ENCODE assay signal across 8 cellular contexts in genomic region chr15:82365692-82366323, GRCh38. TPM values are rescaled to one million over a fixed set of nuclear protein-coding genes. Genes with fewer than 3 reads are reported as not detected.
A peak's percentile ranks its signal among the peaks of the same experiment; 100 is the strongest.
DNase-seq lines count a peak whose midpoint lies in the region; ATAC-seq and TF ChIP-seq lines count a peak whose summit lies in the region.
"Not testable (repeated sequence)": the region's sequence is repeated elsewhere in the genome, so short reads cannot be mapped to it uniquely, and the experiment has no call there.

No MANE protein-coding gene starts in this region.

- WGBS in prostate gland: 0% methylated on average over 2 of the region's 6 CpGs

- H3K36me3 ChIP-seq in cardiac muscle cell, prostate gland: not testable (repeated sequence)

- H3K27ac Mint-ChIP-seq in activated CD4-positive, alpha-beta T cell treated with anti-CD3 and anti-CD28 coated beads, Interleukin-2, amount 10 ng/mL, durations not matched to agents 7 days and 5 days; type B pancreatic cell: not testable (repeated sequence)

- TF ChIP-seq POLR2A in prostate gland (IDR thresholded peaks at IDR 0.05): not testable (repeated sequence)

- DNase-seq in activated CD4-positive, alpha-beta T cell treated with anti-CD3 and anti-CD28 coated beads, Interleukin-2, amount 10 ng/mL, durations not matched to agents 7 days and 5 days: peak; percentile 54
- DNase-seq in astrocyte of the cerebellum (ENCODE audit: low read depth); cardiac muscle cell (ENCODE audit: low read depth in 1 of 2, low spot score in 1 of 2); type B pancreatic cell (ENCODE audit: extremely low spot score, unreplicated experiment): not testable (repeated sequence)
- DNase-seq in prostate gland (ENCODE audit: low spot score): peak; percentile 36

- CTCF ChIA-PET in activated CD4-positive, alpha-beta T cell treated with anti-CD3 and anti-CD28 coated beads, Interleukin-2, amount 10 ng/mL, durations not matched to agents 7 days and 5 days (lab: Charles Lee): not testable (repeated sequence)

- in situ Hi-C loops in astrocyte of the cerebellum (cut with HindIII; ENCODE audit: low sequenced_read_pairs): not testable (repeated sequence)

- not testable (repeated sequence) for H3K4me3 Mint-ChIP-seq in activated CD4-positive, alpha-beta T cell treated with anti-CD3 and anti-CD28 coated beads, Interleukin-2, amount 10 ng/mL, durations not matched to agents 7 days and 5 days; type B pancreatic cell

- TF ChIP-seq CTCF in astrocyte of the cerebellum (IDR thresholded peaks at IDR 0.05; ENCODE audit: low read depth, low read length, missing control alignments): peak; percentile 15
- peak; percentile 7 for TF ChIP-seq CTCF in cardiac muscle cell (IDR thresholded peaks at IDR 0.05; ENCODE audit: low read depth, low read length)
- TF ChIP-seq CTCF in prostate gland (IDR thresholded peaks at IDR 0.05): not testable (repeated sequence)
- peak; percentile 62 for TF ChIP-seq CTCF in type B pancreatic cell (conservative IDR thresholded peaks at IDR 0.05)

- H3K4me1 Mint-ChIP-seq in activated CD4-positive, alpha-beta T cell treated with anti-CD3 and anti-CD28 coated beads, Interleukin-2, amount 10 ng/mL, durations not matched to agents 7 days and 5 days; type B pancreatic cell (ENCODE audit: unreplicated experiment): not testable (repeated sequence)

- H3K9me3 Mint-ChIP-seq in activated CD4-positive, alpha-beta T cell treated with anti-CD3 and anti-CD28 coated beads, Interleukin-2, amount 10 ng/mL, durations not matched to agents 7 days and 5 days; type B pancreatic cell: not testable (repeated sequence)

- H3K27me3 ChIP-seq in cardiac muscle cell; prostate gland (replicated peaks; ENCODE audit: insufficient read depth): not testable (repeated sequence)

- not testable (repeated sequence) for H3K27me3 Mint-ChIP-seq in activated CD4-positive, alpha-beta T cell treated with anti-CD3 and anti-CD28 coated beads, Interleukin-2, amount 10 ng/mL, durations not matched to agents 7 days and 5 days; type B pancreatic cell

- not testable (repeated sequence) for H3K4me3 ChIP-seq in astrocyte of the cerebellum (ENCODE audit: low read depth, low read length); cardiac muscle cell; prostate gland

- intact Hi-C loops in prostate gland (cut with DNase I): not testable (repeated sequence)

- POLR2A ChIA-PET in activated CD4-positive, alpha-beta T cell treated with anti-CD3 and anti-CD28 coated beads, Interleukin-2, amount 10 ng/mL, durations not matched to agents 7 days and 5 days (lab: Charles Lee): not testable (repeated sequence)

- not testable (repeated sequence) for H3K9me3 ChIP-seq in cardiac muscle cell (ENCODE audit: low read depth); prostate gland

- not testable (repeated sequence) for H3K27ac ChIP-seq in cardiac muscle cell, prostate gland

- ATAC-seq in GM18502 (IDR thresholded peaks at IDR 0.05; ENCODE audit: poor library complexity, unreplicated experiment) (peak; percentile 69), GM21619 (IDR thresholded peaks at IDR 0.05; ENCODE audit: unreplicated experiment) (peak; percentile 99), HG03378 (IDR thresholded peaks at IDR 0.05; ENCODE audit: unreplicated experiment) (peak; percentile 64)

- H3K4me1 ChIP-seq in cardiac muscle cell (ENCODE audit: low read depth); prostate gland (replicated peaks): not testable (repeated sequence)

- not testable (repeated sequence) for H3K36me3 Mint-ChIP-seq in activated CD4-positive, alpha-beta T cell treated with anti-CD3 and anti-CD28 coated beads, Interleukin-2, amount 10 ng/mL, durations not matched to agents 7 days and 5 days (ENCODE audit: low read depth); type B pancreatic cell

RNA-seq across cellular contexts. Expression of gene GOLGA6L10, which starts 16.5 kb away (rescaled TPM):
- total RNA-seq in activated CD4-positive, alpha-beta T cell treated with anti-CD3 and anti-CD28 coated beads, Interleukin-2, amount 10 ng/mL, durations not matched to agents 7 days and 5 days: under 1 TPM; 0.54 to 0.97 TPM
- total RNA-seq in cardiac muscle cell: 0.12 and 0.28 TPM in 2 replicates
- 0.24 and 0.27 TPM in 2 replicates for polyA plus RNA-seq in cardiac muscle cell
- total RNA-seq in prostate gland: 1 to 10 TPM in 1 of 2 donors, under 1 TPM in 1; 0.36 to 6.0 TPM
- 2.7 and 6.3 TPM in 2 replicates for total RNA-seq in type B pancreatic cell (ENCODE audit: low replicate concordance)
